Comparison of ENCODE assay signal across 19 cellular contexts in the genomic region with DNA sequence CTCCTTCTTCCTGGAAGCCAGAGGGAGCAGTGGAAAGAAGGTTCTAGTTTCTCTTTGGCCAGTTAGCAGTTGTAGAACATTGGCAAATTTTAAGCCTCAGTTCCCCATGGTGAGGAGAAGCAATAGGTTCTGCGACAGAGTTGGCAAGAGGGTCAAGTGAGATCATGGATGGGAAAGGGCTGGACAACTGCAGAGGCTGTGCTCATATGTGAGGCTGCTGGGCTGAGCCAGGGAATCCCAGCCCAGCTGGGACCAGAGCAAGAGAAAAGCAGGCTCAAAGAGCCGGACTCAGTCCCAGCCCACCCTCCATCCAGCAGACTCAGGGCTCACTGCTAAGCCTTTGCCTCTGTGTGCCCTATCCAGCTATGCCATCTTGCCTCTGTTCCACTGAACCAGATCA.
"Had no signal": no experiment of that assay in that cellular context is flagged by ENCODE, and none has a peak within 500 bp of the region (broad histone marks: within the 10 kb centered on the region; RNA-seq: fewer than 3 reads in every experiment).

No MANE protein-coding gene starts in this region.

- H3K9me3 ChIP-seq: thyroid gland, uterus had no signal

- H3K27ac ChIP-seq: dorsolateral prefrontal cortex, heart left ventricle, suprapubic skin, thyroid gland, upper lobe of left lung, uterus had no signal

- ATAC-seq: left colon; natural killer cell; stimulated activated effector memory CD8-positive, alpha-beta T cell treated with anti-CD3 and anti-CD28 coated beads, Interleukin-12 subunit alpha, Interleukin-12 subunit beta, amount 100 ng/mL, for 72 hours; stimulated activated naive CD8-positive, alpha-beta T cell treated with anti-CD3 and anti-CD28 coated beads, Interleukin-15, Interleukin-2, amounts not matched to agents 100 U/mL and 50 U/mL, for 24 hours had no signal

- FAIRE-seq: frontal cortex had no signal

- H3K27me3 ChIP-seq: thyroid gland, upper lobe of left lung, uterus had no signal

- DNase-seq: cortex of kidney; dorsolateral prefrontal cortex; effector CD8-positive, alpha-beta T cell; heart left ventricle; hippocampal formation; left colon; mammary epithelial cell; natural killer cell; right cardiac atrium; stimulated activated CD4-positive, alpha-beta T cell treated with anti-CD3 and anti-CD28 coated beads, Interleukin-2, amount 100 ng/mL, for 48 hours; stimulated activated CD8-positive, alpha-beta memory T cell treated with anti-CD3 and anti-CD28 coated beads, Interleukin-4, amount 100 ng/mL, for 48 hours; stimulated activated naive CD8-positive, alpha-beta T cell treated with anti-CD3 and anti-CD28 coated beads, Interleukin-15, Interleukin-2, amounts not matched to agents 100 U/mL and 50 U/mL, for 24 hours; thyroid gland; upper lobe of left lung; uterus had no signal

- H3K4me2 ChIP-seq: smooth muscle cell had no signal

- H3K36me3 ChIP-seq: heart left ventricle, suprapubic skin, thyroid gland, upper lobe of left lung, uterus had no signal

- H3K4me1 ChIP-seq: heart left ventricle, suprapubic skin, thyroid gland, upper lobe of left lung, uterus had no signal

- H3K4me3 ChIP-seq: dorsolateral prefrontal cortex, heart left ventricle, smooth muscle cell, suprapubic skin, thyroid gland, upper lobe of left lung, uterus had no signal
